In genomic region chr14:75636100-75636692, GRCh38 we compare ENCODE assay signal across 13 cellular contexts. TPM values are rescaled to one million over a fixed set of nuclear protein-coding genes. Genes with fewer than 3 reads are reported as not detected.
DNase-seq lines count a peak whose midpoint lies in the region; ATAC-seq and TF ChIP-seq lines count a peak whose summit lies in the region.
"Had no signal": no experiment of that assay in that cellular context is flagged by ENCODE, and none has a peak within 500 bp of the region (broad histone marks: within the 10 kb centered on the region; RNA-seq: fewer than 3 reads in every experiment).

No MANE protein-coding gene starts in this region.

- H3K4me1 Mint-ChIP-seq in WTC11 = peaks cover 43% of the 10 kb centered on the region
- H3K4me1 Mint-ChIP-seq: activated T-helper 17 cell treated with anti-CD3 and anti-CD28 coated beads, Interleukin-2, amount 50 U/mL, for 72 hours had no signal

- H3K4me3 Mint-ChIP-seq in WTC11 = no peak overlapping the region
- H3K4me3 Mint-ChIP-seq: activated T-helper 17 cell treated with anti-CD3 and anti-CD28 coated beads, Interleukin-2, amount 50 U/mL, for 72 hours; dendritic cell treated with granulocyte-macrophage colony-stimulating factor and Interleukin-4, amounts not matched to agents 40 ng/mL and 50 ng/mL, for 4 days; natural killer cell treated with Interleukin-12 subunit alpha and Interleukin-12 subunit beta and Interleukin-15 and Interleukin-18, amount 100 ng/mL, for 72 hours had no signal

- CTCF ChIA-PET in WTC11 (lab: Charles Lee) = interaction anchor here (0.7 to 1.7 kb wide), 6 partner anchors 13 to 118 kb away, joined by 3 to 9 read pairs (median 3); partner anchors contain the start of gene FLVCR2

- 0 out of 2 replicates have a peak overlapping the region, but pooled peaks have one; percentile 16 for H3K27ac Mint-ChIP-seq in WTC11
- H3K27ac Mint-ChIP-seq: activated T-helper 17 cell treated with anti-CD3 and anti-CD28 coated beads, Interleukin-2, amount 50 U/mL, for 72 hours; dendritic cell treated with granulocyte-macrophage colony-stimulating factor and Interleukin-4, amounts not matched to agents 40 ng/mL and 50 ng/mL, for 4 days; natural killer cell treated with Interleukin-12 subunit alpha and Interleukin-12 subunit beta and Interleukin-15 and Interleukin-18, amount 100 ng/mL, for 72 hours had no signal

- no peak for TF ChIP-seq CTCF in WTC11 (IDR thresholded peaks at IDR 0.05)

- H3K9me3 Mint-ChIP-seq in WTC11 = no peaks in the 10 kb centered on the region
- H3K9me3 Mint-ChIP-seq: activated T-helper 17 cell treated with anti-CD3 and anti-CD28 coated beads, Interleukin-2, amount 50 U/mL, for 72 hours; dendritic cell treated with granulocyte-macrophage colony-stimulating factor and Interleukin-4, amounts not matched to agents 40 ng/mL and 50 ng/mL, for 4 days; natural killer cell treated with Interleukin-12 subunit alpha and Interleukin-12 subunit beta and Interleukin-15 and Interleukin-18, amount 100 ng/mL, for 72 hours had no signal

- H3K36me3 Mint-ChIP-seq in WTC11 = peaks cover 7% of the 10 kb centered on the region; the same call in 1 of the 2 replicates
- H3K36me3 Mint-ChIP-seq: natural killer cell treated with Interleukin-12 subunit alpha and Interleukin-12 subunit beta and Interleukin-15 and Interleukin-18, amount 100 ng/mL, for 72 hours had no signal

- ATAC-seq in WTC11 = no peak
- ATAC-seq in HG03159 (IDR thresholded peaks at IDR 0.05; ENCODE audit: unreplicated experiment) = no peak
- ATAC-seq: activated T-helper 17 cell treated with anti-CD3 and anti-CD28 coated beads, Interleukin-2, amount 50 U/mL, for 72 hours; natural killer cell treated with Interleukin-12 subunit alpha and Interleukin-12 subunit beta and Interleukin-15 and Interleukin-18, amount 100 ng/mL, for 72 hours had no signal

- H3K27me3 Mint-ChIP-seq in WTC11 (ENCODE audit: low read depth) = no peaks in the 10 kb centered on the region
- H3K27me3 Mint-ChIP-seq: activated T-helper 17 cell treated with anti-CD3 and anti-CD28 coated beads, Interleukin-2, amount 50 U/mL, for 72 hours; dendritic cell treated with granulocyte-macrophage colony-stimulating factor and Interleukin-4, amounts not matched to agents 40 ng/mL and 50 ng/mL, for 4 days; natural killer cell treated with Interleukin-12 subunit alpha and Interleukin-12 subunit beta and Interleukin-15 and Interleukin-18, amount 100 ng/mL, for 72 hours had no signal

- DNase-seq in NCI-H146 (lab: John Stamatoyannopoulos, UW) = peak; percentile 7
- no peak for DNase-seq in NCI-H146 treated with DMSO at 0.1 percent for 48 hours (lab: John Stamatoyannopoulos, UW; ENCODE audit: unreplicated experiment)
- DNase-seq in WTC11 (ENCODE audit: low spot score) = peak; percentile 23
- DNase-seq in hippocampal formation (lab: John Stamatoyannopoulos, UW) = peak; percentile 3 to 37
- DNase-seq in superior temporal gyrus (ENCODE audit: extremely low spot score) = peak; percentile 20
- no peak for DNase-seq in NCI-H187 treated with DMSO at 0.1 percent for 48 hours (lab: John Stamatoyannopoulos, UW)
- no peak for DNase-seq in T1000 (lab: John Stamatoyannopoulos, UW)
- DNase-seq: stimulated activated CD4-positive, alpha-beta T cell treated with anti-CD3 and anti-CD28 coated beads, Interleukin-4, amount 100 ng/mL, for 24 hours; transverse colon had no signal

- POLR2A ChIA-PET in WTC11 (lab: Charles Lee) = interaction anchor here (1.0 kb wide), 1 partner anchor 24 kb away, joined by 3 read pairs; the partner anchor contains the start of genes ERG28 and TTLL5

TF ChIP-seq in WTC11, 78 proteins besides CTCF, POLR2A, EP300 and RAD21:
- TF ChIP-seq PREB (CRISPR knock-in tag; IDR thresholded peaks at IDR 0.05; ENCODE audit: borderline replicate concordance) = no peak
- no peak for TF ChIP-seq SMAD4 (CRISPR knock-in tag; IDR thresholded peaks at IDR 0.05)
- TF ChIP-seq FOXK1 (CRISPR knock-in tag; IDR thresholded peaks at IDR 0.05) = no peak
- TF ChIP-seq RELA (CRISPR knock-in tag; IDR thresholded peaks at IDR 0.05; ENCODE audit: borderline replicate concordance) = no peak
- TF ChIP-seq E2F1 (CRISPR knock-in tag; IDR thresholded peaks at IDR 0.05) = no peak
- no peak for TF ChIP-seq ZNF425 (CRISPR knock-in tag; conservative IDR thresholded peaks at IDR 0.05)
- TF ChIP-seq ZNF317 (CRISPR knock-in tag; IDR thresholded peaks at IDR 0.05; ENCODE audit: borderline replicate concordance, low read depth) = no peak
- no peak for TF ChIP-seq KAT7 (CRISPR knock-in tag; IDR thresholded peaks at IDR 0.05; ENCODE audit: borderline replicate concordance)
- TF ChIP-seq NFYB (CRISPR knock-in tag; conservative IDR thresholded peaks at IDR 0.05; ENCODE audit: low read depth) = no peak
- TF ChIP-seq SOX15 (CRISPR knock-in tag; IDR thresholded peaks at IDR 0.05) = no peak
- no peak for TF ChIP-seq NR2C2 (CRISPR knock-in tag; IDR thresholded peaks at IDR 0.05)

RNA-seq across cellular contexts. Expression of gene ERG28, which starts 24.5 kb away (rescaled TPM):
- 27.9 to 29.9 TPM (median 29.4 TPM) in 3 replicates for total RNA-seq in WTC11 (2021)

RNA-seq across cellular contexts. Expression of gene TTLL5, which starts 24.9 kb away (rescaled TPM):
- total RNA-seq in WTC11 (2021) = 39.6 to 42.6 TPM (median 40.8 TPM) in 3 replicates

RNA-seq across cellular contexts. Expression of gene FLVCR2, which starts 57.8 kb away (rescaled TPM):
- total RNA-seq in WTC11 (2021) = 6.6 to 12.9 TPM (median 8.1 TPM) in 3 replicates

Comparison
In these comparisons a context has a peak if more than half of its experiments do, and no peak if none do; other contexts are left out.
1. DNase-seq: peak in NCI-H146 (single experiment), WTC11 (single experiment), hippocampal formation (2 of 2) and superior temporal gyrus (single experiment); none in NCI-H146 treated with DMSO at 0.1 percent for 48 hours (single experiment), NCI-H187 treated with DMSO at 0.1 percent for 48 hours (single experiment) and T1000 (single experiment).